11 cellular contexts compared by ENCODE assay signal in genomic region chr11:64729851-64730382, GRCh38. TPM values are rescaled to one million over a fixed set of nuclear protein-coding genes. Genes with fewer than 3 reads are reported as not detected.
DNase-seq lines count a peak whose midpoint lies in the region; ATAC-seq, FAIRE-seq and TF ChIP-seq lines count a peak whose summit lies in the region.
"Had no signal": no experiment of that assay in that cellular context is flagged by ENCODE, and none has a peak within 500 bp of the region (broad histone marks: within the 10 kb centered on the region; RNA-seq: fewer than 3 reads in every experiment).

No MANE protein-coding gene starts in this region.

- no peak for TF ChIP-seq POLR2A in HepG2 (IDR thresholded peaks at IDR 0.05; ENCODE audit: insufficient read depth in 1 of 2, low read depth in 2 of 2, low read length in 2 of 2)

- H3K23me2 ChIP-seq in H9 (ENCODE audit: insufficient read length, low read depth, low read length, poor library complexity, severe bottlenecking): no peaks in the 10 kb centered on the region

- no peak overlapping the region for H3K4ac ChIP-seq in H9 (ENCODE audit: low read depth, low read length)

- H3K4me3 Mint-ChIP-seq in H9 (peak overlapping the region; percentile 36 to 68; a peak in 4 of 5 replicates), CD14-positive monocyte (no peak overlapping the region)
- no peak overlapping the region for H3K4me3 Mint-ChIP-seq in activated naive CD8-positive, alpha-beta T cell treated with anti-CD3 and anti-CD28 coated beads, Interleukin-2, amount 10 ng/mL, durations not matched to agents 7 days and 5 days
- H3K4me3 Mint-ChIP-seq: naive B cell had no signal

- no peak overlapping the region for H2BK15ac ChIP-seq in H9 (ENCODE audit: low read depth, low read length)

- H2BK12ac ChIP-seq in H9 (ENCODE audit: insufficient read length, low read depth, low read length): no peak overlapping the region

- H3K79me2 ChIP-seq in H9 (ENCODE audit: insufficient read depth, low read length): no peaks in the 10 kb centered on the region
- no peaks in the 10 kb centered on the region for H3K79me2 ChIP-seq in HepG2 (ENCODE audit: insufficient read depth, low read length)

- no peak overlapping the region; the same call in 1 of the 2 replicates for H3K14ac ChIP-seq in H9 (ENCODE audit: insufficient read depth, low read length)

- H2BK120ac ChIP-seq in H9 (ENCODE audit: low read depth, low read length, poor library complexity, severe bottlenecking): no peak overlapping the region

- no peaks in the 10 kb centered on the region for H3K9me3 Mint-ChIP-seq in H9
- H3K9me3 Mint-ChIP-seq in activated naive CD8-positive, alpha-beta T cell treated with anti-CD3 and anti-CD28 coated beads, Interleukin-2, amount 10 ng/mL, durations not matched to agents 7 days and 5 days: no peaks in the 10 kb centered on the region
- H3K9me3 Mint-ChIP-seq in CD14-positive monocyte: no peaks in the 10 kb centered on the region
- H3K9me3 Mint-ChIP-seq: naive B cell had no signal

- ATAC-seq in activated naive CD8-positive, alpha-beta T cell treated with anti-CD3 and anti-CD28 coated beads, Interleukin-2, amount 10 ng/mL, durations not matched to agents 7 days and 5 days (ENCODE audit: low read depth): no peak
- peak; percentile 11; the same call in 1 of the 3 replicates for ATAC-seq in HepG2

- WGBS in H9 (ENCODE audit: extremely low coverage, insufficient read length, low lambda C conversion rate): no CpG with 5 or more reads among the region's 21 CpGs
- WGBS in HepG2 (ENCODE audit: low lambda C conversion rate): 27% methylated on average over 8 of the region's 21 CpGs

- peaks cover 34 to 48% of the 10 kb centered on the region in 2 experiments for H3K4me1 Mint-ChIP-seq in H9
- H3K4me1 Mint-ChIP-seq in activated naive CD8-positive, alpha-beta T cell treated with anti-CD3 and anti-CD28 coated beads, Interleukin-2, amount 10 ng/mL, durations not matched to agents 7 days and 5 days: peaks cover 7% of the 10 kb centered on the region
- peaks cover 18% of the 10 kb centered on the region for H3K4me1 Mint-ChIP-seq in CD14-positive monocyte

- H3K79me1 ChIP-seq in H9 (ENCODE audit: insufficient read depth, low read depth, low read length, poor library complexity, severe bottlenecking): no peaks in the 10 kb centered on the region

- H3K27ac Mint-ChIP-seq in H9 (peak overlapping the region in 2 of 3 experiments; percentile 15 to 82; a peak in 4 of 7 replicates), CD14-positive monocyte (peak overlapping the region in 1 of 7 donors; percentile 25)
- no peak overlapping the region for H3K27ac Mint-ChIP-seq in activated naive CD8-positive, alpha-beta T cell treated with anti-CD3 and anti-CD28 coated beads, Interleukin-2, amount 10 ng/mL, durations not matched to agents 7 days and 5 days

- H3K4me3 ChIP-seq in HepG2 (replicated peaks in 1 of 3; ENCODE audit: insufficient read depth in 1 of 3, low read depth in 2 of 3, low read length in 3 of 3): no peak overlapping the region
- H3K4me3 ChIP-seq: tibial artery had no signal

- H2AFZ ChIP-seq in H9 (ENCODE audit: low read length): no peak overlapping the region
- no peak overlapping the region for H2AFZ ChIP-seq in HepG2 (ENCODE audit: low read length)

- no peak overlapping the region for H3K56ac ChIP-seq in H9 (ENCODE audit: insufficient read length, low read depth, low read length)

- in situ Hi-C loops in HepG2 (cut with HindIII; ENCODE audit: extremely low pct_ligation_motif_present, low pct_unique_long_range_greater_than_20kb) (no loop called here), G401 (cut with HindIII; ENCODE audit: low sequenced_read_pairs) (no loop called here)

- H3K9me3 ChIP-seq in H9 (ENCODE audit: control insufficient read depth, low read depth, low read length): no peaks in the 10 kb centered on the region
- H3K9me3 ChIP-seq in HepG2 (ENCODE audit: low read length): no peaks in the 10 kb centered on the region
- H3K9me3 ChIP-seq: tibial artery had no signal

- TF ChIP-seq CTCF in H9 (conservative IDR thresholded peaks at IDR 0.05) (no peak), HepG2 (CRISPR knock-in tag; IDR thresholded peaks at IDR 0.05) (no peak), CD14-positive monocyte (IDR thresholded peaks at IDR 0.05) (no peak)

- no peak for TF ChIP-seq EP300 in HepG2 (IDR thresholded peaks at IDR 0.05; ENCODE audit: low read depth in 2 of 2, low read length in 2 of 2)
- no peak for TF ChIP-seq EP300 in HepG2 (CRISPR knock-in tag; IDR thresholded peaks at IDR 0.05; ENCODE audit: borderline replicate concordance)

- peaks cover 8 to 12% (median 9%) of the 10 kb centered on the region in 3 experiments; a peak in 6 of 7 replicates for H3K36me3 Mint-ChIP-seq in H9 (ENCODE audit: insufficient read depth in 1 of 3, low read depth in 3 of 3)
- H3K36me3 Mint-ChIP-seq in activated naive CD8-positive, alpha-beta T cell treated with anti-CD3 and anti-CD28 coated beads, Interleukin-2, amount 10 ng/mL, durations not matched to agents 7 days and 5 days: peaks cover 21% of the 10 kb centered on the region
- peaks cover 67 to 83% of the 10 kb centered on the region in 2 donors for H3K36me3 Mint-ChIP-seq in CD14-positive monocyte

- H2AK5ac ChIP-seq in H9 (ENCODE audit: insufficient read length, low read length): no peak overlapping the region

- H4K91ac ChIP-seq in H9 (ENCODE audit: insufficient read length, low read depth, low read length): no peak overlapping the region

- no peaks in the 10 kb centered on the region for H3K27me3 ChIP-seq in H9 (ENCODE audit: insufficient read depth, low read length)
- peaks cover 0 to 27% of the 10 kb centered on the region in 2 experiments; a peak in 3 of 5 replicates for H3K27me3 ChIP-seq in HepG2 (ENCODE audit: control insufficient read depth in 1 of 2, insufficient read depth in 2 of 2, low read length in 2 of 2)
- H3K27me3 ChIP-seq: tibial artery had no signal

- H3K18ac ChIP-seq in H9 (ENCODE audit: insufficient read length, low read depth, low read length): no peak overlapping the region

- no peak overlapping the region for H3K23ac ChIP-seq in H9 (ENCODE audit: insufficient read length, low read depth, low read length)

- DNase-seq in D341Med (ENCODE audit: low spot score): peak; percentile 82
- peak; percentile 96 for DNase-seq in H9
- DNase-seq in activated naive CD8-positive, alpha-beta T cell treated with anti-CD3 and anti-CD28 coated beads, Interleukin-2, amount 10 ng/mL, durations not matched to agents 7 days and 5 days: peak; percentile 30
- no peak for DNase-seq in HepG2 (ENCODE audit: low spot score)
- DNase-seq in CD14-positive monocyte (ENCODE audit: low spot score): no peak
- DNase-seq in G401 (ENCODE audit: low spot score): no peak
- DNase-seq in mucosa of gallbladder (ENCODE audit: low spot score): no peak
- DNase-seq in NOMO-1 treated with DMSO at 0.1 percent for 48 hours (lab: John Stamatoyannopoulos, UW; ENCODE audit: unreplicated experiment): no peak
- DNase-seq: naive B cell, tibial artery had no signal

- TF ChIP-seq RAD21 in HepG2 (CRISPR knock-in tag; IDR thresholded peaks at IDR 0.05): no peak

- H2BK5ac ChIP-seq in H9 (ENCODE audit: insufficient read length, low read length): no peak overlapping the region

- H3K36me3 ChIP-seq in HepG2 (replicated peaks in 1 of 2; ENCODE audit: control insufficient read depth in 1 of 2, insufficient read depth in 2 of 2, low read length in 2 of 2): no peaks in the 10 kb centered on the region

- H3K4me2 ChIP-seq in H9 (ENCODE audit: insufficient read depth, insufficient read length, low read length) (peak overlapping the region; percentile 47), HepG2 (ENCODE audit: low read depth, low read length) (no peak overlapping the region)

- H3K27me3 Mint-ChIP-seq in H9 (ENCODE audit: low read depth) (peaks cover 17% of the 10 kb centered on the region), CD14-positive monocyte (ENCODE audit: low read depth in 3 of 3) (peaks cover 0 to 2% (median 0%) of the 10 kb centered on the region in 3 donors)
- no peaks in the 10 kb centered on the region for H3K27me3 Mint-ChIP-seq in activated naive CD8-positive, alpha-beta T cell treated with anti-CD3 and anti-CD28 coated beads, Interleukin-2, amount 10 ng/mL, durations not matched to agents 7 days and 5 days
- H3K27me3 Mint-ChIP-seq: naive B cell had no signal

- H3K9ac ChIP-seq in H9 (ENCODE audit: extremely low read depth, insufficient read length, low read length): no peak overlapping the region
- no peak overlapping the region for H3K9ac ChIP-seq in HepG2 (ENCODE audit: insufficient read depth, low read depth, low read length)

- no peak overlapping the region for H2BK20ac ChIP-seq in H9 (ENCODE audit: low read depth, low read length, poor library complexity, severe bottlenecking)

- CTCF ChIA-PET in HepG2 (lab: Yijun Ruan, JAX; ENCODE audit: low intra/inter-chr PET ratio, low total read pairs): no interaction called here

- H3T11ph ChIP-seq in H9 (ENCODE audit: low read length): no peak overlapping the region

- H4K8ac ChIP-seq in H9 (replicated peaks; ENCODE audit: insufficient read length, low read depth, low read length): no peak overlapping the region

- no peak overlapping the region for H4K5ac ChIP-seq in H9 (ENCODE audit: insufficient read length, low read depth, low read length)

- no TSS peak for BruUV-seq in HepG2 (replicated peaks; lab: Mats Ljungman, UMichigan)

- H4K20me1 ChIP-seq in H9 (ENCODE audit: control insufficient read depth, insufficient read depth, insufficient read length) (no peaks in the 10 kb centered on the region), HepG2 (ENCODE audit: insufficient read depth, low read length) (no peaks in the 10 kb centered on the region)

- no peak for FAIRE-seq in HepG2 (lab: Jason Lieb, UNC)
- FAIRE-seq: bronchial epithelial cell had no signal

- POLR2A ChIA-PET in activated naive CD8-positive, alpha-beta T cell treated with anti-CD3 and anti-CD28 coated beads, Interleukin-2, amount 10 ng/mL, durations not matched to agents 7 days and 5 days (lab: Charles Lee): no interaction called here
- POLR2A ChIA-PET in HepG2 (lab: Yijun Ruan, JAX): no interaction called here

- H3K27ac ChIP-seq in H9 (ENCODE audit: insufficient read length, low read depth, low read length) (no peak overlapping the region), HepG2 (ENCODE audit: extremely low read length, insufficient read depth, low read length) (no peak overlapping the region)
- H3K27ac ChIP-seq: tibial artery had no signal

- H3K4me1 ChIP-seq in H9 (ENCODE audit: insufficient read depth, low read length) (peaks cover 10% of the 10 kb centered on the region), HepG2 (ENCODE audit: insufficient read depth, low read length) (peaks cover 17% of the 10 kb centered on the region)

- intact Hi-C loops in HepG2 (cut with micrococcal nuclease; ENCODE audit: unreplicated experiment) (no loop called here), CD14-positive monocyte (cut with micrococcal nuclease) (no loop called here)

RNA-seq across cellular contexts. Expression of gene NRXN2, which starts 6.9 kb away (rescaled TPM):
- 3.9 and 4.8 TPM in 2 replicates for total RNA-seq in H9 (2021)
- under 1 TPM in 1 of 2 experiments, not detected in 1; 0.36 TPM for total RNA-seq in activated naive CD8-positive, alpha-beta T cell treated with anti-CD3 and anti-CD28 coated beads, Interleukin-2, amount 10 ng/mL, durations not matched to agents 7 days and 5 days
- total RNA-seq in HepG2 (2016; rRNA removed; fragmentation: Illumina TruSeq; extraction: Trizol): not detected in 2 replicates
- total RNA-seq in HepG2 (2016; cell fraction: cytosol; rRNA removed; fragmentation: Illumina TruSeq; extraction: Trizol; ENCODE audit: low read depth): not detected in 2 replicates
- total RNA-seq in HepG2 (2016; cell fraction: insoluble cytoplasmic fraction; rRNA removed; fragmentation: Illumina TruSeq; extraction: Trizol): not detected in 2 replicates
- total RNA-seq in HepG2 (2016; cell fraction: membrane; rRNA removed; fragmentation: Illumina TruSeq; extraction: Trizol): not detected in 2 replicates
- not detected in 2 replicates for total RNA-seq in HepG2 (2016; cell fraction: nucleus; rRNA removed; fragmentation: Illumina TruSeq; extraction: Trizol)
- 0.03 TPM in 1 of 2 replicates, not detected in the other for polyA plus RNA-seq in HepG2 (2011; rRNA removed)
- polyA plus RNA-seq in HepG2 (2011; cell fraction: cytosol; rRNA removed): 0.08 and 0.14 TPM in 2 replicates
- polyA plus RNA-seq in HepG2 (2011; cell fraction: nucleus; rRNA removed): 0.13 TPM in 1 of 2 replicates, not detected in the other
- polyA plus RNA-seq in HepG2 (2012): 0.32 and 0.42 TPM in 2 replicates
- not detected in 2 replicates for polyA plus RNA-seq in HepG2 (2016; cell fraction: cytosol; fragmentation: Illumina TruSeq; extraction: Trizol; ENCODE audit: low read depth)
- 0.07 TPM in 1 of 2 replicates, not detected in the other for polyA plus RNA-seq in HepG2 (2016; cell fraction: insoluble cytoplasmic fraction; fragmentation: Illumina TruSeq; extraction: Trizol; ENCODE audit: low read depth)
- polyA plus RNA-seq in HepG2 (2016; cell fraction: membrane; fragmentation: Illumina TruSeq; extraction: Trizol; ENCODE audit: low read depth): not detected in 2 replicates
- polyA plus RNA-seq in HepG2 (2016; cell fraction: nucleus; fragmentation: Illumina TruSeq; extraction: Trizol; ENCODE audit: insufficient read depth, low read depth): not detected in 2 replicates
- 1.9 TPM in 1 of 2 replicates, not detected in the other for polyA minus RNA-seq in HepG2 (2011; rRNA and poly(A)+ RNA removed; ENCODE audit: low replicate concordance)
- not detected in 2 replicates for polyA minus RNA-seq in HepG2 (2011; cell fraction: cytosol; rRNA and poly(A)+ RNA removed)
- polyA minus RNA-seq in HepG2 (2011; cell fraction: nucleus; rRNA and poly(A)+ RNA removed): not detected in 2 replicates
- polyA plus RNA-seq in CD14-positive monocyte: not detected
- 16.7 and 24.1 TPM in 2 replicates for total RNA-seq in G401 (2014; rRNA removed; shearing (Covaris generic))
- 8.1 TPM for total RNA-seq in mucosa of gallbladder
- total RNA-seq: bronchial epithelial cell had no signal

RNA-seq across cellular contexts. Expression of gene RASGRP2, which starts 14.0 kb away (rescaled TPM):
- total RNA-seq in H9 (2021) (24.0 and 26.9 TPM in 2 replicates), HepG2 (2016; rRNA removed; fragmentation: Illumina TruSeq; extraction: Trizol) (not detected in 2 replicates), mucosa of gallbladder (17.1 TPM)
- 100 to 1,000 TPM; 159 to 162 TPM for total RNA-seq in activated naive CD8-positive, alpha-beta T cell treated with anti-CD3 and anti-CD28 coated beads, Interleukin-2, amount 10 ng/mL, durations not matched to agents 7 days and 5 days
- total RNA-seq in HepG2 (2016; cell fraction: cytosol; rRNA removed; fragmentation: Illumina TruSeq; extraction: Trizol; ENCODE audit: low read depth): not detected in 2 replicates
- total RNA-seq in HepG2 (2016; cell fraction: insoluble cytoplasmic fraction; rRNA removed; fragmentation: Illumina TruSeq; extraction: Trizol): not detected in 2 replicates
- total RNA-seq in HepG2 (2016; cell fraction: membrane; rRNA removed; fragmentation: Illumina TruSeq; extraction: Trizol): not detected in 2 replicates
- total RNA-seq in HepG2 (2016; cell fraction: nucleus; rRNA removed; fragmentation: Illumina TruSeq; extraction: Trizol): not detected in 2 replicates
- polyA plus RNA-seq in HepG2 (2011; rRNA removed) (0.18 and 0.61 TPM in 2 replicates), CD14-positive monocyte (10 to 100 TPM; 67.6 to 68.8 TPM)
- polyA plus RNA-seq in HepG2 (2011; cell fraction: cytosol; rRNA removed): 0.23 TPM in 2 replicates
- 0.54 and 1.5 TPM in 2 replicates for polyA plus RNA-seq in HepG2 (2011; cell fraction: nucleus; rRNA removed)
- 0.38 TPM in 1 of 2 replicates, not detected in the other for polyA plus RNA-seq in HepG2 (2012)
- polyA plus RNA-seq in HepG2 (2016; cell fraction: cytosol; fragmentation: Illumina TruSeq; extraction: Trizol; ENCODE audit: low read depth): 0.26 and 0.27 TPM in 2 replicates
- not detected in 2 replicates for polyA plus RNA-seq in HepG2 (2016; cell fraction: insoluble cytoplasmic fraction; fragmentation: Illumina TruSeq; extraction: Trizol; ENCODE audit: low read depth)
- polyA plus RNA-seq in HepG2 (2016; cell fraction: membrane; fragmentation: Illumina TruSeq; extraction: Trizol; ENCODE audit: low read depth): 0.30 TPM in 1 of 2 replicates, not detected in the other
- not detected in 2 replicates for polyA plus RNA-seq in HepG2 (2016; cell fraction: nucleus; fragmentation: Illumina TruSeq; extraction: Trizol; ENCODE audit: insufficient read depth, low read depth)
- polyA minus RNA-seq in HepG2 (2011; rRNA and poly(A)+ RNA removed; ENCODE audit: low replicate concordance): 0.28 TPM in 1 of 2 replicates, not detected in the other
- polyA minus RNA-seq in HepG2 (2011; cell fraction: cytosol; rRNA and poly(A)+ RNA removed): not detected in 2 replicates
- polyA minus RNA-seq in HepG2 (2011; cell fraction: nucleus; rRNA and poly(A)+ RNA removed): not detected in 2 replicates
- total RNA-seq in G401 (2014; rRNA removed; shearing (Covaris generic)): 0.62 and 1.9 TPM in 2 replicates
- total RNA-seq: bronchial epithelial cell had no signal

RNA-seq across cellular contexts. Expression of gene PYGM, which starts 29.9 kb away (rescaled TPM):
- total RNA-seq in H9 (2021) (3.6 TPM in 2 replicates), HepG2 (2016; rRNA removed; fragmentation: Illumina TruSeq; extraction: Trizol) (0.11 TPM in 1 of 2 replicates, not detected in the other), mucosa of gallbladder (14.3 TPM)
- 1 to 10 TPM; 3.8 to 7.2 TPM for total RNA-seq in activated naive CD8-positive, alpha-beta T cell treated with anti-CD3 and anti-CD28 coated beads, Interleukin-2, amount 10 ng/mL, durations not matched to agents 7 days and 5 days
- total RNA-seq in HepG2 (2016; cell fraction: cytosol; rRNA removed; fragmentation: Illumina TruSeq; extraction: Trizol; ENCODE audit: low read depth): not detected in 2 replicates
- total RNA-seq in HepG2 (2016; cell fraction: insoluble cytoplasmic fraction; rRNA removed; fragmentation: Illumina TruSeq; extraction: Trizol): 0.06 TPM in 1 of 2 replicates, not detected in the other
- not detected in 2 replicates for total RNA-seq in HepG2 (2016; cell fraction: membrane; rRNA removed; fragmentation: Illumina TruSeq; extraction: Trizol)
- total RNA-seq in HepG2 (2016; cell fraction: nucleus; rRNA removed; fragmentation: Illumina TruSeq; extraction: Trizol): 0.13 and 0.16 TPM in 2 replicates
- polyA plus RNA-seq in HepG2 (2011; rRNA removed) (0.12 and 0.13 TPM in 2 replicates), CD14-positive monocyte (under 1 TPM in 1 of 2 donors, not detected in 1; 0.05 TPM)
- polyA plus RNA-seq in HepG2 (2011; cell fraction: cytosol; rRNA removed): 0.08 and 0.09 TPM in 2 replicates
- 0.31 and 0.51 TPM in 2 replicates for polyA plus RNA-seq in HepG2 (2011; cell fraction: nucleus; rRNA removed)
- polyA plus RNA-seq in HepG2 (2012): 0.19 and 0.24 TPM in 2 replicates
- polyA plus RNA-seq in HepG2 (2016; cell fraction: cytosol; fragmentation: Illumina TruSeq; extraction: Trizol; ENCODE audit: low read depth): not detected in 2 replicates
- polyA plus RNA-seq in HepG2 (2016; cell fraction: insoluble cytoplasmic fraction; fragmentation: Illumina TruSeq; extraction: Trizol; ENCODE audit: low read depth): not detected in 2 replicates
- not detected in 2 replicates for polyA plus RNA-seq in HepG2 (2016; cell fraction: membrane; fragmentation: Illumina TruSeq; extraction: Trizol; ENCODE audit: low read depth)
- not detected in 2 replicates for polyA plus RNA-seq in HepG2 (2016; cell fraction: nucleus; fragmentation: Illumina TruSeq; extraction: Trizol; ENCODE audit: insufficient read depth, low read depth)
- polyA minus RNA-seq in HepG2 (2011; rRNA and poly(A)+ RNA removed; ENCODE audit: low replicate concordance): 0.68 and 0.84 TPM in 2 replicates
- 0.26 TPM in 1 of 2 replicates, not detected in the other for polyA minus RNA-seq in HepG2 (2011; cell fraction: cytosol; rRNA and poly(A)+ RNA removed)
- polyA minus RNA-seq in HepG2 (2011; cell fraction: nucleus; rRNA and poly(A)+ RNA removed): 0.62 and 0.77 TPM in 2 replicates
- total RNA-seq in G401 (2014; rRNA removed; shearing (Covaris generic)): 8.6 and 11.6 TPM in 2 replicates

RNA-seq across cellular contexts. Expression of gene SF1, which starts 48.4 kb away (rescaled TPM):
- 514 and 528 TPM in 2 replicates for total RNA-seq in H9 (2021)
- 100 to 1,000 TPM; 519 to 524 TPM for total RNA-seq in activated naive CD8-positive, alpha-beta T cell treated with anti-CD3 and anti-CD28 coated beads, Interleukin-2, amount 10 ng/mL, durations not matched to agents 7 days and 5 days
- 42.5 and 70.4 TPM in 2 replicates for total RNA-seq in HepG2 (2016; rRNA removed; fragmentation: Illumina TruSeq; extraction: Trizol)
- total RNA-seq in HepG2 (2016; cell fraction: cytosol; rRNA removed; fragmentation: Illumina TruSeq; extraction: Trizol; ENCODE audit: low read depth): 16.0 and 19.1 TPM in 2 replicates
- 36.1 and 70.7 TPM in 2 replicates for total RNA-seq in HepG2 (2016; cell fraction: insoluble cytoplasmic fraction; rRNA removed; fragmentation: Illumina TruSeq; extraction: Trizol)
- total RNA-seq in HepG2 (2016; cell fraction: membrane; rRNA removed; fragmentation: Illumina TruSeq; extraction: Trizol): 45.9 and 46.6 TPM in 2 replicates
- 163 and 180 TPM in 2 replicates for total RNA-seq in HepG2 (2016; cell fraction: nucleus; rRNA removed; fragmentation: Illumina TruSeq; extraction: Trizol)
- polyA plus RNA-seq in HepG2 (2011; rRNA removed): 51.9 and 55.5 TPM in 2 replicates
- polyA plus RNA-seq in HepG2 (2011; cell fraction: cytosol; rRNA removed): 14.3 and 16.0 TPM in 2 replicates
- polyA plus RNA-seq in HepG2 (2011; cell fraction: nucleus; rRNA removed): 223 and 237 TPM in 2 replicates
- polyA plus RNA-seq in HepG2 (2012): 130 and 151 TPM in 2 replicates
- 30.5 and 31.3 TPM in 2 replicates for polyA plus RNA-seq in HepG2 (2016; cell fraction: cytosol; fragmentation: Illumina TruSeq; extraction: Trizol; ENCODE audit: low read depth)
- polyA plus RNA-seq in HepG2 (2016; cell fraction: insoluble cytoplasmic fraction; fragmentation: Illumina TruSeq; extraction: Trizol; ENCODE audit: low read depth): 93.3 and 132 TPM in 2 replicates
- 63.8 and 66.4 TPM in 2 replicates for polyA plus RNA-seq in HepG2 (2016; cell fraction: membrane; fragmentation: Illumina TruSeq; extraction: Trizol; ENCODE audit: low read depth)
- polyA plus RNA-seq in HepG2 (2016; cell fraction: nucleus; fragmentation: Illumina TruSeq; extraction: Trizol; ENCODE audit: insufficient read depth, low read depth): 426 and 461 TPM in 2 replicates
- polyA minus RNA-seq in HepG2 (2011; rRNA and poly(A)+ RNA removed; ENCODE audit: low replicate concordance): 77.9 and 101 TPM in 2 replicates
- 31.1 and 32.0 TPM in 2 replicates for polyA minus RNA-seq in HepG2 (2011; cell fraction: cytosol; rRNA and poly(A)+ RNA removed)
- polyA minus RNA-seq in HepG2 (2011; cell fraction: nucleus; rRNA and poly(A)+ RNA removed): 297 and 338 TPM in 2 replicates
- 10 to 100 TPM; 31.6 to 47.7 TPM for polyA plus RNA-seq in CD14-positive monocyte
- 114 and 170 TPM in 2 replicates for total RNA-seq in G401 (2014; rRNA removed; shearing (Covaris generic))
- total RNA-seq in mucosa of gallbladder: 263 TPM

Comparison
In these comparisons a context has a peak if more than half of its experiments do, and no peak if none do; other contexts are left out.
1. DNase-seq: peak in D341Med (single experiment), H9 (single experiment) and activated naive CD8-positive, alpha-beta T cell treated with anti-CD3 and anti-CD28 coated beads, Interleukin-2, amount 10 ng/mL, durations not matched to agents 7 days and 5 days (single experiment); none in HepG2 (single experiment), CD14-positive monocyte (single experiment), G401 (single experiment), mucosa of gallbladder (single experiment) and NOMO-1 treated with DMSO at 0.1 percent for 48 hours (single experiment).
2. H3K4me3 Mint-ChIP-seq: peak in H9 (2 of 2); none in activated naive CD8-positive, alpha-beta T cell treated with anti-CD3 and anti-CD28 coated beads, Interleukin-2, amount 10 ng/mL, durations not matched to agents 7 days and 5 days (single experiment) and CD14-positive monocyte (0 of 2).